In genomic region chr6:34414999-34415858, GRCh38 we compare ENCODE assay signal across 8 cellular contexts. TPM values are rescaled to one million over a fixed set of nuclear protein-coding genes. Genes with fewer than 3 reads are reported as not detected.
DNase-seq lines count a peak whose midpoint lies in the region; ATAC-seq, FAIRE-seq and TF ChIP-seq lines count a peak whose summit lies in the region.

No MANE protein-coding gene starts in this region.

- peaks cover 40% of the 10 kb centered on the region for H4K20me1 ChIP-seq in IMR-90 (ENCODE audit: insufficient read depth, low read length)
- no peaks in the 10 kb centered on the region for H4K20me1 ChIP-seq in hepatocyte (ENCODE audit: insufficient read depth, poor library complexity, severe bottlenecking)

- H3K9me3 ChIP-seq in IMR-90 (ENCODE audit: control insufficient read depth, insufficient read depth, low read length) (no peaks in the 10 kb centered on the region), body of pancreas (no peaks in the 10 kb centered on the region), hepatocyte (ENCODE audit: low read depth) (no peaks in the 10 kb centered on the region)

- CTCF ChIA-PET in IMR-90 (lab: Yijun Ruan, JAX), result interaction anchor here (0.6 to 2.2 kb wide), 15 partner anchors 19 to 1044 kb away, joined by 3 to 12 read pairs (median 4); partner anchors contain the start of gene SMIM29

- no peak overlapping the region for H3K23ac ChIP-seq in IMR-90 (ENCODE audit: low read depth, low read length)

- no TSS peak for BruUV-seq in IMR-90 (replicated peaks; lab: Mats Ljungman, UMichigan)

- H3K27me3 ChIP-seq in IMR-90 (ENCODE audit: control insufficient read depth, insufficient read depth, low read length) (no peaks in the 10 kb centered on the region), body of pancreas (no peaks in the 10 kb centered on the region), hepatocyte (no peaks in the 10 kb centered on the region)

- H3K27ac ChIP-seq in IMR-90 (ENCODE audit: insufficient read depth, low read length), result no peak overlapping the region
- peak overlapping the region; percentile 55 to 85 (median 70) for H3K27ac ChIP-seq in body of pancreas
- peak overlapping the region; percentile 57 for H3K27ac ChIP-seq in hepatocyte

- H4K8ac ChIP-seq in IMR-90 (ENCODE audit: low read depth in 2 of 2, low read length in 2 of 2), result no peak overlapping the region

- H2AK9ac ChIP-seq in IMR-90 (replicated peaks; ENCODE audit: low read depth, low read length, poor library complexity), result no peak overlapping the region

- H3K79me1 ChIP-seq in IMR-90 (ENCODE audit: low read depth in 1 of 2, low read length in 2 of 2), result peaks cover 23 to 38% of the 10 kb centered on the region in 2 experiments

- H3K9me2 ChIP-seq in hepatocyte (replicated peaks; ENCODE audit: insufficient read depth), result no peaks in the 10 kb centered on the region

- no peak overlapping the region for H2BK15ac ChIP-seq in IMR-90 (ENCODE audit: low read depth, low read length)

- H3K56ac ChIP-seq in IMR-90 (ENCODE audit: extremely low read depth, insufficient read depth, low read length), result no peak overlapping the region

- peak; percentile 65 for TF ChIP-seq RAD21 in IMR-90 (IDR thresholded peaks at IDR 0.05; ENCODE audit: low read length)

- DNase-seq in D721Med (ENCODE audit: insufficient read length, low spot score), result no peak
- peak; percentile 65 for DNase-seq in IMR-90
- peak; percentile 87 for DNase-seq in SK-MEL-5 (ENCODE audit: low read depth, low spot score)
- DNase-seq in body of pancreas, result peak; percentile 76 to 90 (median 78)
- DNase-seq in hepatocyte (ENCODE audit: low spot score), result peak; percentile 81
- DNase-seq in skeletal muscle cell (ENCODE audit: low read depth), result peak; percentile 23
- no peak for DNase-seq in retina

- H3K36me3 ChIP-seq in IMR-90 (ENCODE audit: control insufficient read depth, insufficient read depth, low read length) (peaks cover 36% of the 10 kb centered on the region), body of pancreas (replicated peaks in 1 of 2; ENCODE audit: insufficient read depth in 1 of 2, low read depth in 2 of 2) (peaks cover 5 to 19% of the 10 kb centered on the region in 2 donors), hepatocyte (replicated peaks; ENCODE audit: insufficient read depth, low read depth) (no peaks in the 10 kb centered on the region)

- H2AFZ ChIP-seq in IMR-90 (replicated peaks; ENCODE audit: low read length, poor library complexity) (no peak overlapping the region), hepatocyte (no peak overlapping the region)

- H3K4me2 ChIP-seq in IMR-90 (ENCODE audit: low read depth, low read length) (no peak overlapping the region), hepatocyte (peak overlapping the region; percentile 26)

- TF ChIP-seq POLR2A in IMR-90 (IDR thresholded peaks at IDR 0.05; ENCODE audit: low read depth, low read length), result 0 out of 2 replicates have a peak, but pooled peaks have one; percentile 17
- peak in 1 of 3 donors; percentile 8 for TF ChIP-seq POLR2A in body of pancreas (IDR thresholded peaks at IDR 0.05)

- dilution Hi-C loops in IMR-90 (cut with HindIII; ENCODE audit: low sequenced_read_pairs, unreplicated experiment), result no loop called here

- H3K18ac ChIP-seq in IMR-90 (ENCODE audit: low read depth, low read length), result no peak overlapping the region

- no peak overlapping the region for H3K4ac ChIP-seq in IMR-90 (ENCODE audit: low read depth, low read length)

- H4K5ac ChIP-seq in IMR-90 (ENCODE audit: low read depth, low read length), result no peak overlapping the region

- peak; percentile 68 for TF ChIP-seq CTCF in D721Med (IDR thresholded peaks at IDR 0.05; ENCODE audit: insufficient read depth, missing control alignments)
- peak; percentile 63 for TF ChIP-seq CTCF in IMR-90 (conservative IDR thresholded peaks at IDR 0.05; ENCODE audit: low read depth, low read length)
- TF ChIP-seq CTCF in body of pancreas (IDR thresholded peaks at IDR 0.05), result peak; percentile 31 to 97 (median 94)
- TF ChIP-seq CTCF in hepatocyte (IDR thresholded peaks at IDR 0.05; ENCODE audit: poor library complexity), result peak; percentile 65

- POLR2A ChIA-PET in IMR-90 (lab: Charles Lee; ENCODE audit: unreplicated experiment), result interaction anchor here (0.5 to 1.8 kb wide), 4 partner anchors 58 to 633 kb away, joined by 3 to 12 read pairs (median 5); partner anchors contain the start of gene HMGA1

- no peak overlapping the region for H4K91ac ChIP-seq in IMR-90 (ENCODE audit: insufficient read depth, low read depth, low read length)

- no peaks in the 10 kb centered on the region for H3K4me1 ChIP-seq in IMR-90 (ENCODE audit: control insufficient read depth, insufficient read depth, low read length)
- peaks cover 14% of the 10 kb centered on the region for H3K4me1 ChIP-seq in body of pancreas
- H3K4me1 ChIP-seq in hepatocyte (ENCODE audit: insufficient read depth), result peaks cover 6% of the 10 kb centered on the region

- 73% methylated on average over 5 of the region's 11 CpGs; no CpG with 5 or more reads in 1 of the 2 experiments for WGBS in IMR-90 (ENCODE audit: extremely low coverage in 2 of 2, insufficient read length in 1 of 2), 2 experiments
- WGBS in body of pancreas, 2 donors, result 17 to 25% methylated on average over 11 of the region's 11 CpGs
- WGBS in hepatocyte (ENCODE audit: low lambda C conversion rate, missing lambda C conversion rate), result 78% methylated on average over 11 of the region's 11 CpGs

- intact Hi-C loops in IMR-90 (cut with micrococcal nuclease), result loop anchor here (1.0 to 5.0 kb wide), 4 partner anchors 166 to 251 kb away; partner anchors contain the start of gene SMIM29
- intact Hi-C loops in body of pancreas (cut with DNase I), result loop anchor here (5.0 kb wide), 2 partner anchors 168 to 223 kb away; partner anchors contain the start of gene SMIM29

- H2BK20ac ChIP-seq in IMR-90 (ENCODE audit: low read depth, low read length), result no peak overlapping the region

- FAIRE-seq in D721Med (lab: Jason Lieb, UNC), result no peak

- no peak overlapping the region for H2BK5ac ChIP-seq in IMR-90 (ENCODE audit: low read depth, low read length, poor library complexity, severe bottlenecking)

- peaks cover 6% of the 10 kb centered on the region for H3K79me2 ChIP-seq in hepatocyte

- in situ Hi-C loops in IMR-90 (cut with MboI; ENCODE audit: low sequenced_read_pairs), result no loop called here
- in situ Hi-C loops in SK-MEL-5 (cut with HindIII; ENCODE audit: low pct_unique_long_range_greater_than_20kb, low sequenced_read_pairs), result no loop called here

- H3K4me3 ChIP-seq in IMR-90 (ENCODE audit: insufficient read depth, low read depth, low read length) (no peak overlapping the region), body of pancreas (no peak overlapping the region), hepatocyte (no peak overlapping the region), skeletal muscle cell (ENCODE audit: low read depth, low read length) (no peak overlapping the region)

- H2AK5ac ChIP-seq in IMR-90 (ENCODE audit: low read depth, low read length), result no peak overlapping the region

- H3K14ac ChIP-seq in IMR-90 (replicated peaks; ENCODE audit: low read depth, low read length), result no peak overlapping the region

- no peak overlapping the region for H3K9ac ChIP-seq in IMR-90 (ENCODE audit: low read depth, low read length)

- H2BK120ac ChIP-seq in IMR-90 (ENCODE audit: low read depth, low read length), result no peak overlapping the region

- peaks cover 10% of the 10 kb centered on the region for H3K9me1 ChIP-seq in IMR-90 (ENCODE audit: insufficient read depth, low read length)

- peak; percentile 50 for ATAC-seq in IMR-90 (ENCODE audit: low read depth)
- peak; percentile 96 for ATAC-seq in body of pancreas
- ATAC-seq in GM21528 (IDR thresholded peaks at IDR 0.05; ENCODE audit: low FRiP score, unreplicated experiment), result no peak

TF ChIP-seq in IMR-90, 13 proteins besides CTCF, POLR2A, EP300 and RAD21:
- no peak for TF ChIP-seq MAFK (IDR thresholded peaks at IDR 0.05; ENCODE audit: low read depth, low read length)
- no peak for TF ChIP-seq NFE2L2 (IDR thresholded peaks at IDR 0.05; ENCODE audit: low read depth, low read length)
- no peak for TF ChIP-seq CHD1 (IDR thresholded peaks at IDR 0.05; ENCODE audit: low read depth, low read length)
- TF ChIP-seq SMC3 (IDR thresholded peaks at IDR 0.05; ENCODE audit: low read depth, low read length), result peak; percentile 70
- TF ChIP-seq BHLHE40 (IDR thresholded peaks at IDR 0.05; ENCODE audit: low read depth, low read length), result no peak
- TF ChIP-seq RCOR1 (IDR thresholded peaks at IDR 0.05; ENCODE audit: insufficient replicate concordance, low read length), result no peak

RNA-seq across cellular contexts. Expression of gene RPS10, which starts 10.6 kb away (rescaled TPM):
- total RNA-seq in IMR-90 (2012; rRNA removed), result 3,662 and 5,584 TPM in 2 replicates
- polyA plus RNA-seq in IMR-90 (2012; rRNA removed), result 4,105 and 5,462 TPM in 2 replicates
- 6,022 and 9,107 TPM in 2 replicates for polyA plus RNA-seq in IMR-90 (2012; cell fraction: cytosol; rRNA removed)
- polyA plus RNA-seq in IMR-90 (2012; cell fraction: nucleus; rRNA removed; ENCODE audit: low replicate concordance), result 1,293 and 1,327 TPM in 2 replicates
- 2,553 and 2,938 TPM in 2 replicates for total RNA-seq in SK-MEL-5 (2014; rRNA removed; shearing (Covaris generic))
- polyA plus RNA-seq in SK-MEL-5 (2015; cell fraction: cytosol; rRNA removed), result 3,163 and 4,070 TPM in 2 replicates
- polyA plus RNA-seq in SK-MEL-5 (2015; cell fraction: nucleus; rRNA removed), result 509 and 533 TPM in 2 replicates
- total RNA-seq in body of pancreas, result 1,000 to 10,000 TPM; 1,206 to 1,361 TPM
- 1,824 and 2,302 TPM in 2 replicates for total RNA-seq in hepatocyte
- polyA plus RNA-seq in hepatocyte, result 518 and 544 TPM in 2 replicates

RNA-seq across cellular contexts. Expression of gene NUDT3, which starts 22.8 kb away (rescaled TPM):
- total RNA-seq in IMR-90 (2012; rRNA removed), result 17.2 and 21.4 TPM in 2 replicates
- 9.1 and 10.1 TPM in 2 replicates for polyA plus RNA-seq in IMR-90 (2012; rRNA removed)
- 3.8 and 4.5 TPM in 2 replicates for polyA plus RNA-seq in IMR-90 (2012; cell fraction: cytosol; rRNA removed)
- 3.1 and 12.1 TPM in 2 replicates for polyA plus RNA-seq in IMR-90 (2012; cell fraction: nucleus; rRNA removed; ENCODE audit: low replicate concordance)
- 32.0 and 34.6 TPM in 2 replicates for total RNA-seq in SK-MEL-5 (2014; rRNA removed; shearing (Covaris generic))
- 27.7 and 35.0 TPM in 2 replicates for polyA plus RNA-seq in SK-MEL-5 (2015; cell fraction: cytosol; rRNA removed)
- 19.6 and 22.2 TPM in 2 replicates for polyA plus RNA-seq in SK-MEL-5 (2015; cell fraction: nucleus; rRNA removed)
- 10 to 100 TPM; 14.2 to 22.1 TPM for total RNA-seq in body of pancreas
- 17.9 and 20.4 TPM in 2 replicates for total RNA-seq in hepatocyte
- 6.2 and 6.4 TPM in 2 replicates for polyA plus RNA-seq in hepatocyte

RNA-seq across cellular contexts. Expression of gene PACSIN1, which starts 50.6 kb away (rescaled TPM):
- total RNA-seq in IMR-90 (2012; rRNA removed) (not detected in 2 replicates), body of pancreas (under 1 TPM in 1 of 2 donors, not detected in 1; 0.52 TPM), hepatocyte (0.37 TPM in 1 of 2 replicates, not detected in the other)
- polyA plus RNA-seq in IMR-90 (2012; rRNA removed) (0.02 and 0.03 TPM in 2 replicates), hepatocyte (0.05 and 0.33 TPM in 2 replicates)
- polyA plus RNA-seq in IMR-90 (2012; cell fraction: cytosol; rRNA removed), result 0.02 TPM in 1 of 2 replicates, not detected in the other
- polyA plus RNA-seq in IMR-90 (2012; cell fraction: nucleus; rRNA removed; ENCODE audit: low replicate concordance), result 0.10 and 0.15 TPM in 2 replicates
- not detected in 2 replicates for total RNA-seq in SK-MEL-5 (2014; rRNA removed; shearing (Covaris generic))
- not detected in 2 replicates for polyA plus RNA-seq in SK-MEL-5 (2015; cell fraction: cytosol; rRNA removed)
- polyA plus RNA-seq in SK-MEL-5 (2015; cell fraction: nucleus; rRNA removed), result not detected in 2 replicates

Comparison
In these comparisons a context has a peak if more than half of its experiments do, and no peak if none do; other contexts are left out.
1. DNase-seq: peak in IMR-90 (single experiment), SK-MEL-5 (single experiment), body of pancreas (4 of 4), hepatocyte (single experiment) and skeletal muscle cell (single experiment); none in D721Med (single experiment) and retina (single experiment).
2. Peak in every context shown above with its lines, with median percentiles within 50 percentile points of each other: CTCF ChIP-seq.